In genomic region chr2:32002406-32002805, GRCh38 we compare ENCODE assay signal across 20 cellular contexts. TPM values are rescaled to one million over a fixed set of nuclear protein-coding genes. Genes with fewer than 3 reads are reported as not detected.
DNase-seq lines count a peak whose midpoint lies in the region; ATAC-seq, FAIRE-seq and TF ChIP-seq lines count a peak whose summit lies in the region.
"Had no signal": no experiment of that assay in that cellular context is flagged by ENCODE, and none has a peak within 500 bp of the region (broad histone marks: within the 10 kb centered on the region; RNA-seq: fewer than 3 reads in every experiment).

No MANE protein-coding gene starts in this region.

- DNase-seq in PC-3 (peak; percentile 28), bronchial epithelial cell (ENCODE audit: low read depth) (peak; percentile 46), keratinocyte (ENCODE audit: low read depth, low spot score) (no peak), type B pancreatic cell (ENCODE audit: extremely low spot score, unreplicated experiment) (no peak), tibial artery (no peak)
- DNase-seq in activated T-helper 2 cell treated with anti-CD3 and anti-CD28 coated beads, Interferon-gamma antibody, Interleukin-2, Interleukin-4, amounts not matched to agents 10 μg/mL and 5 μg/mL and 100 μg/mL, durations not matched to agents 14 hours and 24 hours and 36 hours (ENCODE audit: low spot score): no peak
- DNase-seq: Calu3; CD8-positive, alpha-beta T cell; DMS79 treated with DMSO at 0.1 percent for 48 hours; GF-D8; HFFc6; IMR-90 had no signal

- H3K4me3 ChIP-seq in PC-3 (ENCODE audit: low read length) (no peak overlapping the region), bronchial epithelial cell (ENCODE audit: low read depth, low read length) (no peak overlapping the region), keratinocyte (ENCODE audit: control insufficient read depth in 2 of 3, extremely low read depth in 1 of 3, insufficient read depth in 2 of 3, low read depth in 1 of 3, low read length in 3 of 3) (no peak overlapping the region), tibial artery (no peak overlapping the region)
- H3K4me3 ChIP-seq: BLaER1 treated with 17β-estradiol and CSF1 and Interleukin-3, amounts not matched to agents 10 nM and 100 nM; GM23338 had no signal

- TF ChIP-seq CTCF in PC-3 (conservative IDR thresholded peaks at IDR 0.05; ENCODE audit: low read depth, low read length) (no peak), bronchial epithelial cell (IDR thresholded peaks at IDR 0.05; ENCODE audit: insufficient read depth, low read length, severe bottlenecking) (no peak), keratinocyte (optimal IDR thresholded peaks at IDR 0.05 in 1 of 3, IDR thresholded peaks at IDR 0.05 in 1 of 3, conservative IDR thresholded peaks at IDR 0.05 in 1 of 3; ENCODE audit: extremely low read depth in 1 of 3, insufficient read depth in 2 of 3, low read length in 3 of 3) (no peak), type B pancreatic cell (conservative IDR thresholded peaks at IDR 0.05) (no peak), tibial artery (IDR thresholded peaks at IDR 0.05) (no peak)

- H3K36me3 Mint-ChIP-seq in type B pancreatic cell: peaks cover 12% of the 10 kb centered on the region
- H3K36me3 Mint-ChIP-seq in activated T-helper 2 cell treated with anti-CD3 and anti-CD28 coated beads, Interferon-gamma antibody, Interleukin-2, Interleukin-4, amounts not matched to agents 10 μg/mL and 5 μg/mL and 100 μg/mL, durations not matched to agents 14 hours and 24 hours and 36 hours (ENCODE audit: low read depth): peaks cover 23% of the 10 kb centered on the region

- no peak for FAIRE-seq in bronchial epithelial cell (lab: Jason Lieb, UNC)
- FAIRE-seq in keratinocyte (lab: Jason Lieb, UNC): no peak
- FAIRE-seq: GM19239, H54 had no signal

- H3K27me3 Mint-ChIP-seq in type B pancreatic cell: no peaks in the 10 kb centered on the region
- no peaks in the 10 kb centered on the region for H3K27me3 Mint-ChIP-seq in activated T-helper 2 cell treated with anti-CD3 and anti-CD28 coated beads, Interferon-gamma antibody, Interleukin-2, Interleukin-4, amounts not matched to agents 10 μg/mL and 5 μg/mL and 100 μg/mL, durations not matched to agents 14 hours and 24 hours and 36 hours (ENCODE audit: low read depth)
- H3K27me3 Mint-ChIP-seq: B cell had no signal

- no peak overlapping the region for H3K9ac ChIP-seq in PC-3 (ENCODE audit: low read length)
- no peak overlapping the region for H3K9ac ChIP-seq in keratinocyte (ENCODE audit: control insufficient read depth, extremely low read depth, insufficient read depth, low read length)
- H3K9ac ChIP-seq: BLaER1 treated with 17β-estradiol and CSF1 and Interleukin-3, amounts not matched to agents 10 nM and 100 nM had no signal

- dilution Hi-C loops in keratinocyte (cut with MboI; ENCODE audit: extremely low pct_ligation_motif_present, low sequenced_read_pairs): no loop called here

- no TSS peak for BruUV-seq in PC-3 (replicated peaks; lab: Mats Ljungman, UMichigan)

- H2AFZ ChIP-seq in PC-3 (ENCODE audit: low read length): no peak overlapping the region
- no peak overlapping the region for H2AFZ ChIP-seq in keratinocyte (ENCODE audit: control insufficient read depth, low read length)
- H2AFZ ChIP-seq: GM23338 had no signal

- POLR2A ChIA-PET in PC-3 (lab: Charles Lee; ENCODE audit: unreplicated experiment): no interaction called here

- no peaks in the 10 kb centered on the region for H3F3A ChIP-seq in PC-3 (ENCODE audit: low read length, unreplicated experiment)

- H3K9me1 ChIP-seq in keratinocyte (ENCODE audit: control insufficient read depth, extremely low read depth, insufficient read depth, low read length): peaks cover 3% of the 10 kb centered on the region

- no peaks in the 10 kb centered on the region for H3K9me3 ChIP-seq in PC-3 (ENCODE audit: low read length)
- H3K9me3 ChIP-seq in keratinocyte (ENCODE audit: control insufficient read depth, low read depth, low read length): no peaks in the 10 kb centered on the region
- H3K9me3 ChIP-seq in tibial artery: no peaks in the 10 kb centered on the region

- no peak overlapping the region for H3K4me2 ChIP-seq in PC-3 (ENCODE audit: low read length)
- peak overlapping the region; percentile 41 for H3K4me2 ChIP-seq in keratinocyte (ENCODE audit: control insufficient read depth, extremely low read depth, insufficient read depth, low read depth, low read length)
- H3K4me2 ChIP-seq: BLaER1 treated with 17β-estradiol and CSF1 and Interleukin-3, amounts not matched to agents 10 nM and 100 nM; GM23338 had no signal

- H3K36me3 ChIP-seq in PC-3 (ENCODE audit: low read depth, low read length) (no peaks in the 10 kb centered on the region), bronchial epithelial cell (ENCODE audit: control insufficient read depth, insufficient read depth, low read length) (no peaks in the 10 kb centered on the region), keratinocyte (ENCODE audit: control insufficient read depth in 2 of 2, extremely low read depth in 1 of 2, insufficient read depth in 2 of 2, low read length in 2 of 2) (peaks cover 0 to 4% of the 10 kb centered on the region in 2 experiments), tibial artery (no peaks in the 10 kb centered on the region)

- intact Hi-C loops in PC-3 (cut with micrococcal nuclease) (no loop called here), tibial artery (cut with DNase I; ENCODE audit: low total_unique reads) (no loop called here)
- intact Hi-C loops in activated T-helper 2 cell treated with anti-CD3 and anti-CD28 coated beads, Interferon-gamma antibody, Interleukin-2, Interleukin-4, amounts not matched to agents 10 μg/mL and 5 μg/mL and 100 μg/mL, durations not matched to agents 14 hours and 24 hours and 36 hours (cut with micrococcal nuclease): no loop called here

- H3K27ac ChIP-seq in PC-3 (ENCODE audit: low read length): no peak overlapping the region
- peak overlapping the region; percentile 62 for H3K27ac ChIP-seq in keratinocyte (ENCODE audit: control insufficient read depth, insufficient read depth, low read length)
- H3K27ac ChIP-seq in tibial artery: no peak overlapping the region
- H3K27ac ChIP-seq: BLaER1 treated with 17β-estradiol and CSF1 and Interleukin-3, amounts not matched to agents 10 nM and 100 nM; HL-60 had no signal

- H3K79me2 ChIP-seq in PC-3 (ENCODE audit: low read length): peaks cover 93% of the 10 kb centered on the region
- H3K79me2 ChIP-seq in keratinocyte (ENCODE audit: control insufficient read depth, insufficient read depth, low read length): peaks cover 95% of the 10 kb centered on the region

- CTCF ChIA-PET in PC-3 (lab: Charles Lee): no interaction called here

- ATAC-seq in PC-3 (no peak), GM21526 (IDR thresholded peaks at IDR 0.05; ENCODE audit: low FRiP score, unreplicated experiment) (no peak)
- ATAC-seq: CD8-positive, alpha-beta T cell; GM23338; HCT116 had no signal

- H3K27me3 ChIP-seq in PC-3 (ENCODE audit: low read length): no peaks in the 10 kb centered on the region
- no peaks in the 10 kb centered on the region for H3K27me3 ChIP-seq in bronchial epithelial cell (ENCODE audit: control insufficient read depth, insufficient read depth, low read length)
- H3K27me3 ChIP-seq in keratinocyte (ENCODE audit: control insufficient read depth, extremely low read depth, insufficient read depth, low read length): no peaks in the 10 kb centered on the region
- H3K27me3 ChIP-seq in tibial artery: no peaks in the 10 kb centered on the region
- H3K27me3 ChIP-seq: BLaER1 treated with 17β-estradiol and CSF1 and Interleukin-3, amounts not matched to agents 10 nM and 100 nM had no signal

- peaks cover 25% of the 10 kb centered on the region for H3K4me1 Mint-ChIP-seq in type B pancreatic cell (ENCODE audit: unreplicated experiment)
- H3K4me1 Mint-ChIP-seq in activated T-helper 2 cell treated with anti-CD3 and anti-CD28 coated beads, Interferon-gamma antibody, Interleukin-2, Interleukin-4, amounts not matched to agents 10 μg/mL and 5 μg/mL and 100 μg/mL, durations not matched to agents 14 hours and 24 hours and 36 hours (ENCODE audit: low read depth): peaks cover 39% of the 10 kb centered on the region

- H3K9me3 Mint-ChIP-seq in type B pancreatic cell: peaks cover 7% of the 10 kb centered on the region
- no peaks in the 10 kb centered on the region for H3K9me3 Mint-ChIP-seq in activated T-helper 2 cell treated with anti-CD3 and anti-CD28 coated beads, Interferon-gamma antibody, Interleukin-2, Interleukin-4, amounts not matched to agents 10 μg/mL and 5 μg/mL and 100 μg/mL, durations not matched to agents 14 hours and 24 hours and 36 hours
- H3K9me3 Mint-ChIP-seq: CD8-positive, alpha-beta T cell; GM23338; HFFc6 had no signal

- H3K9me2 ChIP-seq in PC-3 (replicated peaks; ENCODE audit: low read length): no peaks in the 10 kb centered on the region

- no peak overlapping the region for H3K4me3 Mint-ChIP-seq in type B pancreatic cell
- no peak overlapping the region for H3K4me3 Mint-ChIP-seq in activated T-helper 2 cell treated with anti-CD3 and anti-CD28 coated beads, Interferon-gamma antibody, Interleukin-2, Interleukin-4, amounts not matched to agents 10 μg/mL and 5 μg/mL and 100 μg/mL, durations not matched to agents 14 hours and 24 hours and 36 hours (ENCODE audit: low read depth)
- H3K4me3 Mint-ChIP-seq: B cell; CD8-positive, alpha-beta T cell; GM23338; HFFc6 had no signal

- H4K20me1 ChIP-seq in PC-3 (ENCODE audit: low read length) (peaks cover 34% of the 10 kb centered on the region), keratinocyte (ENCODE audit: control insufficient read depth, extremely low read depth, insufficient read depth, low read length) (peaks cover 11% of the 10 kb centered on the region)

- H3K4me1 ChIP-seq in PC-3 (ENCODE audit: insufficient read depth, low read length): peaks cover 12% of the 10 kb centered on the region
- peaks cover 46% of the 10 kb centered on the region for H3K4me1 ChIP-seq in keratinocyte (ENCODE audit: control insufficient read depth, extremely low read depth, insufficient read depth, low read length)
- H3K4me1 ChIP-seq in tibial artery: peaks cover 0 to 23% (median 0%) of the 10 kb centered on the region in 4 donors

- peak overlapping the region; percentile 82 for H3K27ac Mint-ChIP-seq in type B pancreatic cell
- no peak overlapping the region for H3K27ac Mint-ChIP-seq in activated T-helper 2 cell treated with anti-CD3 and anti-CD28 coated beads, Interferon-gamma antibody, Interleukin-2, Interleukin-4, amounts not matched to agents 10 μg/mL and 5 μg/mL and 100 μg/mL, durations not matched to agents 14 hours and 24 hours and 36 hours
- H3K27ac Mint-ChIP-seq: B cell; CD8-positive, alpha-beta T cell; GM23338; HFFc6 had no signal

RNA-seq across cellular contexts. Expression of gene MEMO1, which starts 8.4 kb away (rescaled TPM):
- total RNA-seq in PC-3 (2014; rRNA removed) (49.5 and 59.9 TPM in 2 replicates), bronchial epithelial cell (29.2 and 29.7 TPM in 2 replicates), type B pancreatic cell (ENCODE audit: low replicate concordance) (45.0 and 48.5 TPM in 2 replicates)
- polyA plus RNA-seq in keratinocyte: 91.8 to 125 TPM (median 99.0 TPM) in 3 replicates
- 26.0 TPM for polyA plus RNA-seq in keratinocyte (2011; ENCODE audit: low read depth)
- polyA plus RNA-seq in keratinocyte (2011; cell fraction: cytosol; rRNA removed): 74.3 and 117 TPM in 2 replicates
- polyA plus RNA-seq in keratinocyte (2011; cell fraction: nucleus; rRNA removed): 58.5 and 62.5 TPM in 2 replicates
- 45.5 and 71.4 TPM in 2 replicates for polyA plus RNA-seq in keratinocyte (2012; ENCODE audit: low replicate concordance)
- polyA minus RNA-seq in keratinocyte: 23.4 to 83.0 TPM (median 80.7 TPM) in 3 replicates
- polyA minus RNA-seq in keratinocyte (2011; cell fraction: cytosol; rRNA and poly(A)+ RNA removed): 45.8 TPM
- polyA minus RNA-seq in keratinocyte (2011; cell fraction: nucleus; rRNA and poly(A)+ RNA removed): 34.2 and 61.7 TPM in 2 replicates
- total RNA-seq in activated T-helper 2 cell treated with anti-CD3 and anti-CD28 coated beads, Interferon-gamma antibody, Interleukin-2, Interleukin-4, amounts not matched to agents 10 μg/mL and 5 μg/mL and 100 μg/mL, durations not matched to agents 14 hours and 24 hours and 36 hours: 63.7 and 64.8 TPM in 2 replicates

RNA-seq across cellular contexts. Expression of gene DPY30, which starts 37.2 kb away (rescaled TPM):
- total RNA-seq in PC-3 (2014; rRNA removed) (104 and 127 TPM in 2 replicates), bronchial epithelial cell (60.3 and 75.7 TPM in 2 replicates), type B pancreatic cell (ENCODE audit: low replicate concordance) (84.4 and 84.5 TPM in 2 replicates)
- 76.9 to 117 TPM (median 96.1 TPM) in 3 replicates for polyA plus RNA-seq in keratinocyte
- 370 TPM for polyA plus RNA-seq in keratinocyte (2011; ENCODE audit: low read depth)
- 98.0 and 148 TPM in 2 replicates for polyA plus RNA-seq in keratinocyte (2011; cell fraction: cytosol; rRNA removed)
- 37.4 and 60.3 TPM in 2 replicates for polyA plus RNA-seq in keratinocyte (2011; cell fraction: nucleus; rRNA removed)
- polyA plus RNA-seq in keratinocyte (2012; ENCODE audit: low replicate concordance): 96.0 and 126 TPM in 2 replicates
- polyA minus RNA-seq in keratinocyte: 6.9 to 32.1 TPM (median 21.6 TPM) in 3 replicates
- polyA minus RNA-seq in keratinocyte (2011; cell fraction: cytosol; rRNA and poly(A)+ RNA removed): 33.2 TPM
- polyA minus RNA-seq in keratinocyte (2011; cell fraction: nucleus; rRNA and poly(A)+ RNA removed): 6.5 and 10.3 TPM in 2 replicates
- 72.1 and 77.1 TPM in 2 replicates for total RNA-seq in activated T-helper 2 cell treated with anti-CD3 and anti-CD28 coated beads, Interferon-gamma antibody, Interleukin-2, Interleukin-4, amounts not matched to agents 10 μg/mL and 5 μg/mL and 100 μg/mL, durations not matched to agents 14 hours and 24 hours and 36 hours

Comparison
In these comparisons a context has a peak if more than half of its experiments do, and no peak if none do; other contexts are left out.
1. DNase-seq: peak in PC-3 (single experiment) and bronchial epithelial cell (single experiment); none in keratinocyte (single experiment), type B pancreatic cell (single experiment), tibial artery (0 of 2) and activated T-helper 2 cell treated with anti-CD3 and anti-CD28 coated beads, Interferon-gamma antibody, Interleukin-2, Interleukin-4, amounts not matched to agents 10 μg/mL and 5 μg/mL and 100 μg/mL, durations not matched to agents 14 hours and 24 hours and 36 hours (single experiment).